8 cellular contexts compared by ENCODE assay signal in genomic region chr6:134373282-134373922, GRCh38. TPM values are rescaled to one million over a fixed set of nuclear protein-coding genes. Genes with fewer than 3 reads are reported as not detected.
DNase-seq lines count a peak whose midpoint lies in the region; ATAC-seq, FAIRE-seq and TF ChIP-seq lines count a peak whose summit lies in the region.

No MANE protein-coding gene starts in this region.

- no peaks in the 10 kb centered on the region for H3K27me3 ChIP-seq in bronchial epithelial cell (ENCODE audit: control insufficient read depth, insufficient read depth, low read length)

- DNase-seq in GM18507 (ENCODE audit: extremely low spot score, insufficient read length, low read depth) (peak; percentile 45), HCEC 1CT (peak; percentile 87), MV-4-11 (lab: John Stamatoyannopoulos, UW) (peak; percentile 99), bronchial epithelial cell (ENCODE audit: low read depth) (peak; percentile 82), mucosa of descending colon (peak in 1 of 3 donors; percentile 49), DMS79 (lab: John Stamatoyannopoulos, UW) (no peak), NCI-H524 treated with DMSO at 0.1 percent for 48 hours (lab: John Stamatoyannopoulos, UW) (no peak), HEK293T (ENCODE audit: extremely low spot score) (no peak)

- H3K4me1 ChIP-seq in mucosa of descending colon (ENCODE audit: low read depth) = no peaks in the 10 kb centered on the region

- H3K36me3 ChIP-seq in bronchial epithelial cell (ENCODE audit: control insufficient read depth, insufficient read depth, low read length) = no peaks in the 10 kb centered on the region
- H3K36me3 ChIP-seq in mucosa of descending colon (ENCODE audit: low read depth) = no peaks in the 10 kb centered on the region

- no peak for TF ChIP-seq CTCF in bronchial epithelial cell (IDR thresholded peaks at IDR 0.05; ENCODE audit: insufficient read depth, low read length, severe bottlenecking)
- no peak for TF ChIP-seq CTCF in mucosa of descending colon (IDR thresholded peaks at IDR 0.05)

- CTCF ChIA-PET in HEK293T (lab: Yijun Ruan, JAX) = interaction anchor here (0.7 kb wide), 1 partner anchor 567 kb away, joined by 4 read pairs; no protein-coding TSS in a partner anchor

- peak; percentile 72 for ATAC-seq in mucosa of descending colon

- intact Hi-C loops in mucosa of descending colon (cut with DNase I, micrococcal nuclease) = no loop called here

- POLR2A ChIA-PET in HEK293T (lab: Yijun Ruan, JAX) = no interaction called here

- H3K4me3 ChIP-seq in bronchial epithelial cell (ENCODE audit: low read depth, low read length) = no peak overlapping the region
- no peak overlapping the region for H3K4me3 ChIP-seq in mucosa of descending colon

- FAIRE-seq in GM18507 (lab: Jason Lieb, UNC) (peak; percentile 92), bronchial epithelial cell (lab: Jason Lieb, UNC) (no peak)

- H3K9me3 ChIP-seq in mucosa of descending colon = no peaks in the 10 kb centered on the region

TF ChIP-seq in HEK293T, 16 proteins besides CTCF, POLR2A, EP300 and RAD21:
- TF ChIP-seq FOXA1 (IDR thresholded peaks at IDR 0.05) = no peak
- no peak for TF ChIP-seq BHLHE40 (IDR thresholded peaks at IDR 0.05; ENCODE audit: borderline replicate concordance)
- no peak for TF ChIP-seq TARDBP (IDR thresholded peaks at IDR 0.05)

RNA-seq across cellular contexts. Expression of gene SGK1, which starts 55.5 kb away (rescaled TPM):
- 13.4 and 73.4 TPM in 2 replicates for total RNA-seq in bronchial epithelial cell
- total RNA-seq in mucosa of descending colon = 100 to 1,000 TPM in 1 of 3 donors, 10 to 100 TPM in 2; 49.4 to 492 (median 55.0) TPM

Comparison
In these comparisons a context has a peak if more than half of its experiments do, and no peak if none do; other contexts are left out.
1. DNase-seq: peak in GM18507 (single experiment), HCEC 1CT (single experiment), MV-4-11 (single experiment) and bronchial epithelial cell (single experiment); none in DMS79 (single experiment), NCI-H524 treated with DMSO at 0.1 percent for 48 hours (single experiment) and HEK293T (single experiment).